19 cellular contexts compared by ENCODE assay signal in the genomic region with DNA sequence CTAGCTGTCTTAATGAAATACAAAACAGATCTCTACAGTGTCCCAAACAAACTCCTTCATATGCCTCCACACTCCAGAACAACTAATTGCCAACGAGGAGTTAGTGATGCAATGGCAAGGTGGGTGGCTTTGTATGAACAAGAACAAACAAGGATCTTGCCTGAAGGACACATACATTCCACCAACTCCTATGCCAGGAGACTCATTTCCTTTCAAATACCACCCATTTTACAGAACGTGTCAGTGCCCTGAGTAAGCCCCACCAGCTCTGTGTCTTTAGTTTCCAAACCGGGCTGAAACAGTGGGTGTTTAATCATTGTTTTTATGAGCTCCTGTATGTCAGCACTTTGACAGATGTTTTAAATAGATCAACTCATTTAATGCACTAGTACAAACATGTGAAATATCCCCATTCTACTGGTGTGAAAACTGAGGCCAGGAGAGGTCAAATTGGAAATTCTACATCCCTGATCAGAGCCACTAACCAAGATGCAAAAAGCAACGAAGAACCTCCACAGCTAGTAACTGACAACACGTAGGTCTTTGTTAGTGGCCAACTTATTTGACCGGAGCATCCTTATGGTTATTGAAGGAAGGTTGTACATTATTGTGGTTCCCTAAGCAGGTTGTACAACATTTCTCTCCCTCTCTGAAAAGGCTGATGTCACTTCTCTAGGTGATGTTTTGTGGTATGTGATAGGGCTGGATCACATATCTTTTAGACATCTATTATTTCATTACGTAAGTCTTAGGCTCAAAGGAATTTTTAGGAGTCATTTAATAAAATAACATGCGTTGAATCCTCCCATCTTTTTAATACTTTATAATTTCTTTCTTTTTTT.
DNase-seq lines count a peak whose midpoint lies in the region; ATAC-seq and TF ChIP-seq lines count a peak whose summit lies in the region.
"Had no signal": no experiment of that assay in that cellular context is flagged by ENCODE, and none has a peak within 500 bp of the region (broad histone marks: within the 10 kb centered on the region; RNA-seq: fewer than 3 reads in every experiment).

No MANE protein-coding gene starts in this region.

- intact Hi-C loops in IMR-90 (cut with micrococcal nuclease), result loop anchor here (5.0 kb wide), 1 partner anchor 172 kb away; no protein-coding TSS in a partner anchor

- H2BK15ac ChIP-seq in IMR-90 (ENCODE audit: low read depth, low read length), result peak overlapping the region; percentile 69

- H3K4me1 ChIP-seq in IMR-90 (ENCODE audit: control insufficient read depth, insufficient read depth, low read length), result peaks cover 30% of the 10 kb centered on the region
- H3K4me1 ChIP-seq in trophoblast cell (ENCODE audit: control insufficient read depth in 1 of 2, insufficient read depth in 2 of 2, low read length in 2 of 2), result no peaks in the 10 kb centered on the region
- H3K4me1 ChIP-seq: prostate gland had no signal

- in situ Hi-C loops in IMR-90 (cut with MboI; ENCODE audit: low sequenced_read_pairs), result no loop called here

- peaks cover 7% of the 10 kb centered on the region for H3K36me3 Mint-ChIP-seq in glutamatergic neuron (ENCODE audit: unreplicated experiment)

- H3K36me3 ChIP-seq in IMR-90 (ENCODE audit: control insufficient read depth, insufficient read depth, low read length) (no peaks in the 10 kb centered on the region), trophoblast cell (ENCODE audit: control insufficient read depth in 1 of 2, insufficient read depth in 2 of 2, low read length in 2 of 2) (peaks cover 0 to 5% of the 10 kb centered on the region in 2 experiments)
- H3K36me3 ChIP-seq: prostate gland, thoracic aorta had no signal

- POLR2A ChIA-PET in AG04450 (lab: Yijun Ruan, JAX) (interaction anchor here (0.6 to 1.4 kb wide), 4 partner anchors 39 to 171 kb away, joined by 4 to 5 read pairs (median 4); no protein-coding TSS in a partner anchor), IMR-90 (lab: Charles Lee; ENCODE audit: unreplicated experiment) (interaction anchor here (1.4 kb wide), 1 partner anchor 699 kb away, joined by 5 read pairs; a partner anchor contains a TSS)

- H2BK20ac ChIP-seq in IMR-90 (ENCODE audit: low read depth, low read length), result peak overlapping the region; percentile 99

- H3K79me1 ChIP-seq in IMR-90 (ENCODE audit: low read depth in 1 of 2, low read length in 2 of 2) (peaks cover 4 to 22% of the 10 kb centered on the region in 2 experiments; a peak in 1 of 4 replicates), trophoblast cell (ENCODE audit: low read length) (no peaks in the 10 kb centered on the region)

- H3K9me1 ChIP-seq in IMR-90 (ENCODE audit: insufficient read depth, low read length), result peaks cover 25% of the 10 kb centered on the region

- H3K4me2 ChIP-seq in IMR-90 (ENCODE audit: low read depth, low read length) (no peak overlapping the region), trophoblast cell (ENCODE audit: low read length) (no peak overlapping the region)

- no peak overlapping the region for H3K4me3 ChIP-seq in AG04450 (ENCODE audit: low read depth, low read length)
- H3K4me3 ChIP-seq in IMR-90 (ENCODE audit: insufficient read depth, low read depth, low read length), result no peak overlapping the region
- no peak overlapping the region for H3K4me3 ChIP-seq in epithelial cell of esophagus (ENCODE audit: low read length)
- no peak overlapping the region for H3K4me3 ChIP-seq in trophoblast cell (ENCODE audit: low read depth, low read length)
- H3K4me3 ChIP-seq: prostate gland had no signal

- peak overlapping the region; percentile 10 for H3K18ac ChIP-seq in IMR-90 (ENCODE audit: low read depth, low read length)
- H3K18ac ChIP-seq in trophoblast cell (ENCODE audit: low read length), result no peak overlapping the region

- no peaks in the 10 kb centered on the region for H3K4me1 Mint-ChIP-seq in glutamatergic neuron (ENCODE audit: low read depth, unreplicated experiment)

- H3K27me3 ChIP-seq in AG04450 (ENCODE audit: control insufficient read depth, insufficient read depth, low read length), result no peaks in the 10 kb centered on the region
- H3K27me3 ChIP-seq in IMR-90 (ENCODE audit: control insufficient read depth, insufficient read depth, low read length), result no peaks in the 10 kb centered on the region
- H3K27me3 ChIP-seq in trophoblast cell (ENCODE audit: insufficient read depth, low read length), result no peaks in the 10 kb centered on the region

- no peak overlapping the region for H2BK12ac ChIP-seq in trophoblast cell (ENCODE audit: low read length)

- H2AFZ ChIP-seq in IMR-90 (replicated peaks; ENCODE audit: low read length, poor library complexity) (peak overlapping the region; percentile 25), trophoblast cell (ENCODE audit: insufficient read depth, low read length, poor library complexity) (no peak overlapping the region)

- no peak for TF ChIP-seq RAD21 in IMR-90 (IDR thresholded peaks at IDR 0.05; ENCODE audit: low read length)

- no TSS peak for BruUV-seq in IMR-90 (replicated peaks; lab: Mats Ljungman, UMichigan)

- peak overlapping the region; percentile 98 for H3K14ac ChIP-seq in IMR-90 (replicated peaks; ENCODE audit: low read depth, low read length)
- no peak overlapping the region for H3K14ac ChIP-seq in trophoblast cell (ENCODE audit: low read length)

- CTCF ChIA-PET in AG04450 (lab: Charles Lee) (interaction anchor here (1.4 to 1.6 kb wide), 2 partner anchors 318 to 362 kb away, joined by 4 to 7 read pairs; no protein-coding TSS in a partner anchor), IMR-90 (lab: Yijun Ruan, JAX) (interaction anchor here (1.4 kb wide), 1 partner anchor 23 kb away, joined by 4 read pairs; no protein-coding TSS in a partner anchor)

- H3K9me3 Mint-ChIP-seq in glutamatergic neuron (ENCODE audit: unreplicated experiment), result peaks cover 9% of the 10 kb centered on the region

- no peak for TF ChIP-seq CTCF in AG04450 (IDR thresholded peaks at IDR 0.05; ENCODE audit: low read depth, low read length)
- no peak for TF ChIP-seq CTCF in IMR-90 (conservative IDR thresholded peaks at IDR 0.05; ENCODE audit: low read depth, low read length)
- TF ChIP-seq CTCF in epithelial cell of esophagus (IDR thresholded peaks at IDR 0.05; ENCODE audit: insufficient read depth, low read depth, low read length, missing control alignments), result no peak
- TF ChIP-seq CTCF in glutamatergic neuron (IDR thresholded peaks at IDR 0.05; ENCODE audit: partially characterized antibody, unreplicated experiment), result no peak

- H3K27ac ChIP-seq in AG04450 (ENCODE audit: low read depth, low read length), result peak overlapping the region; percentile 63
- peak overlapping the region; percentile 87; the same call in 1 of the 2 replicates for H3K27ac ChIP-seq in IMR-90 (ENCODE audit: insufficient read depth, low read length)
- no peak overlapping the region for H3K27ac ChIP-seq in trophoblast cell (ENCODE audit: low read depth, low read length)
- H3K27ac ChIP-seq: prostate gland, thoracic aorta had no signal

- H2BK120ac ChIP-seq in IMR-90 (ENCODE audit: low read depth, low read length), result peak overlapping the region; percentile 99
- no peak overlapping the region for H2BK120ac ChIP-seq in trophoblast cell (ENCODE audit: insufficient read depth, low read length, poor library complexity)

- H3K9me3 ChIP-seq in AG04450 (ENCODE audit: control insufficient read depth, insufficient read depth, low read length), result peaks cover 14% of the 10 kb centered on the region
- H3K9me3 ChIP-seq in IMR-90 (ENCODE audit: control insufficient read depth, insufficient read depth, low read length), result peaks cover 4% of the 10 kb centered on the region; the same call in 1 of the 2 replicates
- H3K9me3 ChIP-seq in trophoblast cell (ENCODE audit: insufficient read depth, low read depth, low read length), result peaks cover 4% of the 10 kb centered on the region
- H3K9me3 ChIP-seq: prostate gland, thoracic aorta had no signal

- peak overlapping the region; percentile 18; the same call in 1 of the 2 replicates for H3K9ac ChIP-seq in IMR-90 (ENCODE audit: low read depth, low read length)
- H3K9ac ChIP-seq in trophoblast cell (ENCODE audit: low read length), result no peak overlapping the region

- TF ChIP-seq POLR2A in IMR-90 (IDR thresholded peaks at IDR 0.05; ENCODE audit: low read depth, low read length), result no peak

- H4K12ac ChIP-seq in trophoblast cell (ENCODE audit: low read depth, low read length), result no peak overlapping the region

- no peak for ATAC-seq in IMR-90 (ENCODE audit: low read depth)

- peak overlapping the region; percentile 87 for H4K91ac ChIP-seq in IMR-90 (ENCODE audit: insufficient read depth, low read depth, low read length)
- H4K91ac ChIP-seq in trophoblast cell (ENCODE audit: low read depth, low read length), result no peak overlapping the region

- H2AK9ac ChIP-seq in IMR-90 (replicated peaks; ENCODE audit: low read depth, low read length, poor library complexity), result peak overlapping the region; percentile 32

- no peak overlapping the region for H3K4me3 Mint-ChIP-seq in glutamatergic neuron (ENCODE audit: unreplicated experiment)
- H3K4me3 Mint-ChIP-seq: activated naive CD8-positive, alpha-beta T cell; CD4-positive, alpha-beta memory T cell had no signal

- H2AK5ac ChIP-seq in IMR-90 (ENCODE audit: low read depth, low read length), result peak overlapping the region; percentile 98
- no peak overlapping the region for H2AK5ac ChIP-seq in trophoblast cell (ENCODE audit: low read length)

- DNase-seq in AG04450 (ENCODE audit: low read depth, low spot score) (no peak), IMR-90 (peak; percentile 41), epithelial cell of esophagus (ENCODE audit: low read depth) (peak; percentile 97), trophoblast cell (peak; percentile 22 to 78), glutamatergic neuron (no peak), NCI-H2227 treated with DMSO at 0.1 percent for 48 hours (lab: John Stamatoyannopoulos, UW) (no peak), KG1 (lab: John Stamatoyannopoulos, UW) (no peak), DMS 273 (lab: John Stamatoyannopoulos, UW; ENCODE audit: unreplicated experiment) (no peak)
- DNase-seq: ACHN; CD4-positive, alpha-beta memory T cell; DMS79; H7; kidney; NCI-H1092; NCI-H524; SHP77 had no signal

- dilution Hi-C loops in IMR-90 (cut with HindIII; ENCODE audit: low sequenced_read_pairs, unreplicated experiment), result no loop called here

- no peak overlapping the region for H3K27ac Mint-ChIP-seq in glutamatergic neuron (ENCODE audit: unreplicated experiment)
- H3K27ac Mint-ChIP-seq: activated naive CD8-positive, alpha-beta T cell; CD4-positive, alpha-beta memory T cell had no signal

- peak overlapping the region; percentile 93 for H3K23ac ChIP-seq in IMR-90 (ENCODE audit: low read depth, low read length)
- no peak overlapping the region for H3K23ac ChIP-seq in trophoblast cell (ENCODE audit: low read length)

- H2BK5ac ChIP-seq in IMR-90 (ENCODE audit: low read depth, low read length, poor library complexity, severe bottlenecking) (peak overlapping the region; percentile 34), trophoblast cell (ENCODE audit: low read depth, low read length, poor library complexity) (no peak overlapping the region)

- H4K20me1 ChIP-seq in IMR-90 (ENCODE audit: insufficient read depth, low read length), result no peaks in the 10 kb centered on the region

- H3K4ac ChIP-seq in IMR-90 (ENCODE audit: low read depth, low read length) (peak overlapping the region; percentile 98), trophoblast cell (ENCODE audit: low read depth, low read length) (no peak overlapping the region)

- H3K56ac ChIP-seq in IMR-90 (ENCODE audit: extremely low read depth, insufficient read depth, low read length), result peak overlapping the region; percentile 54; the same call in 1 of the 2 replicates

- H4K8ac ChIP-seq in IMR-90 (ENCODE audit: low read depth in 2 of 2, low read length in 2 of 2), result peak overlapping the region; percentile 8 to 92
- no peak overlapping the region for H4K8ac ChIP-seq in trophoblast cell (ENCODE audit: low read depth, low read length)

- no peaks in the 10 kb centered on the region for H3K79me2 ChIP-seq in trophoblast cell (ENCODE audit: control insufficient read depth, insufficient read depth, low read length, poor library complexity)

- H4K5ac ChIP-seq in IMR-90 (ENCODE audit: low read depth, low read length), result peak overlapping the region; percentile 90

- WGBS in IMR-90 (ENCODE audit: extremely low coverage in 2 of 2, insufficient read length in 1 of 2), 2 experiments, result no CpG with 5 or more reads among the region's 8 CpGs
- WGBS in trophoblast cell (ENCODE audit: extremely low coverage, insufficient coverage, insufficient read length), result no CpG with 5 or more reads among the region's 8 CpGs

- H3K27me3 Mint-ChIP-seq in glutamatergic neuron (ENCODE audit: unreplicated experiment), result no peaks in the 10 kb centered on the region
- H3K27me3 Mint-ChIP-seq: activated naive CD8-positive, alpha-beta T cell had no signal

Comparison
In these comparisons a context has a peak if more than half of its experiments do, and no peak if none do; other contexts are left out.
1. DNase-seq: peak in IMR-90 (single experiment), epithelial cell of esophagus (single experiment) and trophoblast cell (2 of 2); none in AG04450 (single experiment), glutamatergic neuron (single experiment), NCI-H2227 treated with DMSO at 0.1 percent for 48 hours (single experiment), KG1 (single experiment) and DMS 273 (single experiment).